8 cellular contexts compared by ENCODE assay signal in the genomic region with DNA sequence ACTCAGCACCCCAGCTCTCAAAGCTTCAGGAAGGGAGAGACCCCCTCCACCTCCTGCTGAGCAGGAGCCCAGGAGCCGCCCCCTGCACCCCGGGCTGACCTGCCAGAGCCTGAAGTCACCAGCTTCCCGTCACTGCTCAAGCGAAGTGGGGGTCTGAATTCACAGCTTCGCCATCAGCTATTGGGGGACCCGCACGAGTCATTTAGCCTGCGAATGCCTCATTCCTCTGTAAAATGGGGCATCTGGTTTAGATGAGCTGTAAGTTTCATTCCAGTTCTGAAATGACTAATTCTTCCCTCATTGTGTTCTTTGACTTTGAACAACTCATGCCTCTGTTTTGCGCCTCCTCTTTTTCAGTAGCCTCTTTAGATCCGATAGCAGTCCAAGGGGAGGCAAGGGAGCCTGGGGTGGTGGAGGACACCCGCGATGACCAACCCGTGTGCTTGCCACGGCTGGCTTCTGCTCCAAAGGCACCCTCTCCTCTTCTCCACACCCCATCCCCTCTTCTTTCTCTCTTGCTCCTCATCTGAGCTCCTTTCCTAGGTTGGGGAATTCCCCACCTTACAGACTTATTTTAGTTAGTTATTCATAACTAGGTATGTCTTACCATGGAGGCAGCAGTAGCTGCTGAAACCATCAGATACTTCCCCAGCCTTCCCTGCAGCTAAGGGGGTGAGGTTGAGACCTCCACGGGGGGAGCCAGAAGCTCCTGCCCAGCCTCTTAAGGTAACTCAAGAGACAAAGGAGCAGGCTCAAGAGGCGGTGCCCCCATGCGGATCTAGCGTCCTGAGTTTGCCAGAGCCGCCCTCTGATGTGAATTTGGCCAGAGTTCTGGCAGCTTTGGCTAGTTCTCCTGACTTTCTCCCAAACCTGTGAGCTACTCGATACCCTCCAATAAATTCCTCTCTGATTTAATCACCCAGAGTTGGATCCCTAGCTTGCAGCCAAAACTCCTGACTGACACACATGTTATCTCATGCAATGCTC. TPM values are rescaled to one million over a fixed set of nuclear protein-coding genes. Genes with fewer than 3 reads are reported as not detected.
DNase-seq lines count a peak whose midpoint lies in the region; ATAC-seq and TF ChIP-seq lines count a peak whose summit lies in the region.

No MANE protein-coding gene starts in this region.

- TF ChIP-seq POLR2A in thyroid gland (IDR thresholded peaks at IDR 0.05) = no peak

- WGBS in thyroid gland, 2 donors = 55 to 59% methylated on average over 16 to 18 of the region's 20 CpGs

- H3K4me1 ChIP-seq in lower lobe of right lung = peaks cover 14% of the 10 kb centered on the region
- no peaks in the 10 kb centered on the region for H3K4me1 ChIP-seq in thyroid gland

- H3K27ac ChIP-seq in lower lobe of right lung = no peak overlapping the region
- H3K27ac ChIP-seq in thyroid gland = no peak overlapping the region

- intact Hi-C loops in lower lobe of right lung (cut with DNase I) = no loop called here
- intact Hi-C loops in thyroid gland (cut with DNase I) = no loop called here

- ATAC-seq in GM19438 (IDR thresholded peaks at IDR 0.05; ENCODE audit: low read depth, unreplicated experiment) = peak; percentile 37
- no peak for ATAC-seq in lower lobe of right lung

- TF ChIP-seq CTCF in lower lobe of right lung (IDR thresholded peaks at IDR 0.05) (no peak), thyroid gland (IDR thresholded peaks at IDR 0.05) (no peak)

- H3K27me3 ChIP-seq in lower lobe of right lung (ENCODE audit: low read depth) (peaks cover 7% of the 10 kb centered on the region), thyroid gland (no peaks in the 10 kb centered on the region)

- H3K4me3 ChIP-seq in lower lobe of right lung = no peak overlapping the region
- no peak overlapping the region for H3K4me3 ChIP-seq in thyroid gland (replicated peaks in 1 of 3)

- peak; percentile 84 for DNase-seq in AG08395 (ENCODE audit: low spot score)
- DNase-seq in HS-5 (ENCODE audit: low read depth) = peak; percentile 56
- DNase-seq in amniotic stem cell (lab: John Stamatoyannopoulos, UW) = peak; percentile 63
- peak; percentile 38 for DNase-seq in stimulated activated CD8-positive, alpha-beta memory T cell treated with anti-CD3 and anti-CD28 coated beads, Interleukin-4, amount 100 ng/mL, for 24 hours (ENCODE audit: low read depth)
- DNase-seq in GF-D8 (lab: John Stamatoyannopoulos, UW) = no peak
- no peak for DNase-seq in lower lobe of right lung
- DNase-seq in thyroid gland = no peak

- H3K9me3 ChIP-seq in lower lobe of right lung (no peaks in the 10 kb centered on the region), thyroid gland (no peaks in the 10 kb centered on the region)

- H3K36me3 ChIP-seq in lower lobe of right lung (no peaks in the 10 kb centered on the region), thyroid gland (no peaks in the 10 kb centered on the region)

RNA-seq across cellular contexts. Expression of gene RBM17, which starts 47.7 kb away (rescaled TPM):
- total RNA-seq in lower lobe of right lung (90.8 TPM), thyroid gland (10 to 100 TPM; 64.3 to 93.3 (median 81.7) TPM)

Comparison
In these comparisons a context has a peak if more than half of its experiments do, and no peak if none do; other contexts are left out.
1. DNase-seq: peak in AG08395 (single experiment), HS-5 (single experiment), amniotic stem cell (single experiment) and stimulated activated CD8-positive, alpha-beta memory T cell treated with anti-CD3 and anti-CD28 coated beads, Interleukin-4, amount 100 ng/mL, for 24 hours (single experiment); none in GF-D8 (single experiment), lower lobe of right lung (single experiment) and thyroid gland (0 of 2).